In the genomic region with DNA sequence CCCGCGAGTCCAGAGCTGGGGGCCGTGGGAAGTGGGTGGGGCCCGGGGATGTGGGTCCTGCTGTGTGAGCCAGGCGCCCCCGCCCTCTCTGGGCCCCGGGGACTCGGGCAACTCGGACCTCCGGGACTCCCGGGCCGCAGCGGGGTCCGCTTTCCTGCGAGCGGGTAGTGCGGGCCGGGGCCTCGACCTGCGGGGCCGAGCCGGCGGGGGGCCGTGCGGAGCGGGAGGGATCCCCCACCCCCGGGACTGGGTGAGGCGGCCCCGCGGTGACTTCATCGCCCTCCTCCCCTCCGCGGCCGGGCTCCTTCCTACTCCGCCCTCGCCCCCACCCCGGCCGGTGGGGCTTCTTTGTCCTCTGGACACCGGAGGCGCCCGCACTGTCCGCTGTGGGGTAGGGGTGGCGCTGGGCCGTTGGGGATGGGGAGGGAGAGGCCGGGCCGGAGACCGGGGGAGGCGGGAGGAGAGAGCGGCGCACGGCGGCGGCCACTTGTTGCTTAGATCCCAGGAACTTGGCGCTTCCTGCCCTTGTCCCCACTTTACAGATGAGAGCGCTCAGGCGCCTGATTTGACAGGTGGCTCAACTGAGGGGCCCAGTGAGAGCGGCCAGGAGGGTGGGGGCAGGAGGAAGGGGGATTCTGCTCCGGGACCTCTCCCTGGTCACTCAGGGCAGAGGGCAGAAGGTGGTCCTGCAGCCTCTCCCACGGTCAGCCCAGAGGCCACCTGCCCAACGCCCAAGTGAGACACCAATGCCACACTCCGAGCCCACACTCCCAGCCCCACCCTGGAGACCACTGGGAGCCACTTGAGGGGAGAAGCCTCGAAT, we compare ENCODE assay signal across 1 cellular context.
A peak's percentile ranks its signal among the peaks of the same experiment; 100 is the strongest.
TF ChIP-seq lines count a peak whose summit lies in the region.

No MANE protein-coding gene starts in this region.

TF ChIP-seq in HepG2, 621 proteins besides CTCF, POLR2A, EP300 and RAD21 (continued from another document and continues in another):
- TF ChIP-seq ZFP90 (CRISPR knock-in tag; IDR thresholded peaks at IDR 0.05; ENCODE audit: borderline replicate concordance) (peak; percentile 58; the same call in 1 of the 2 replicates), KDM2A (CRISPR knock-in tag; IDR thresholded peaks at IDR 0.05; ENCODE audit: borderline replicate concordance, low read depth) (no peak), SRSF9 (IDR thresholded peaks at IDR 0.05; ENCODE audit: borderline replicate concordance, insufficient read depth, low read depth, low read length, poor library complexity, severe bottlenecking) (no peak), CBX1 (IDR thresholded peaks at IDR 0.05; ENCODE audit: low read depth) (no peak), ESRRA (CRISPR knock-in tag; IDR thresholded peaks at IDR 0.05; ENCODE audit: low read depth) (no peak), ZNF343 (CRISPR knock-in tag; IDR thresholded peaks at IDR 0.05) (peak; percentile 66; the same call in 1 of the 2 replicates), PRPF4 (IDR thresholded peaks at IDR 0.05; ENCODE audit: low read depth, low read length, poor library complexity, severe bottlenecking) (no peak), SALL1 (CRISPR knock-in tag; IDR thresholded peaks at IDR 0.05) (no peak), ZNF230 (CRISPR knock-in tag; IDR thresholded peaks at IDR 0.05) (peak; percentile 51; the same call in 1 of the 2 replicates), WIZ (CRISPR knock-in tag; IDR thresholded peaks at IDR 0.05) (no peak), SRF (IDR thresholded peaks at IDR 0.05; ENCODE audit: low read depth, low read length) (no peak), ZNF615 (CRISPR knock-in tag; IDR thresholded peaks at IDR 0.05; ENCODE audit: borderline replicate concordance) (no peak), ARNT (IDR thresholded peaks at IDR 0.05) (no peak), RNF2 (conservative IDR thresholded peaks at IDR 0.05; ENCODE audit: low read depth) (no peak), HOXA7 (CRISPR knock-in tag; IDR thresholded peaks at IDR 0.05) (no peak)
- TF ChIP-seq, protein P1, sequence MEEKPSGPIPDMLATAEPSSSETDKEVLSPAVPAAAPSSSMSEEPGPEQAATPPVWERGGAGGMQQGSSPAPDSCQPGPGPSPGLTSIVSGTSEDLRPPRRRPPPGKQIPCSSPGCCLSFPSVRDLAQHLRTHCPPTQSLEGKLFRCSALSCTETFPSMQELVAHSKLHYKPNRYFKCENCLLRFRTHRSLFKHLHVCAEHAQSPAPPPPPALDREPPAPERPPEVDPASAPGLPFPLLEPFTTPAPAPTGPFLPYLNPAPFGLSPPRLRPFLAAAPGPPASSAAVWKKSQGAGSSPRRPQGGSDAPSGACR (CRISPR knock-in tag; IDR thresholded peaks at IDR 0.05) = no peak; the same call in 1 of the 2 replicates
- TF ChIP-seq, protein P2, sequence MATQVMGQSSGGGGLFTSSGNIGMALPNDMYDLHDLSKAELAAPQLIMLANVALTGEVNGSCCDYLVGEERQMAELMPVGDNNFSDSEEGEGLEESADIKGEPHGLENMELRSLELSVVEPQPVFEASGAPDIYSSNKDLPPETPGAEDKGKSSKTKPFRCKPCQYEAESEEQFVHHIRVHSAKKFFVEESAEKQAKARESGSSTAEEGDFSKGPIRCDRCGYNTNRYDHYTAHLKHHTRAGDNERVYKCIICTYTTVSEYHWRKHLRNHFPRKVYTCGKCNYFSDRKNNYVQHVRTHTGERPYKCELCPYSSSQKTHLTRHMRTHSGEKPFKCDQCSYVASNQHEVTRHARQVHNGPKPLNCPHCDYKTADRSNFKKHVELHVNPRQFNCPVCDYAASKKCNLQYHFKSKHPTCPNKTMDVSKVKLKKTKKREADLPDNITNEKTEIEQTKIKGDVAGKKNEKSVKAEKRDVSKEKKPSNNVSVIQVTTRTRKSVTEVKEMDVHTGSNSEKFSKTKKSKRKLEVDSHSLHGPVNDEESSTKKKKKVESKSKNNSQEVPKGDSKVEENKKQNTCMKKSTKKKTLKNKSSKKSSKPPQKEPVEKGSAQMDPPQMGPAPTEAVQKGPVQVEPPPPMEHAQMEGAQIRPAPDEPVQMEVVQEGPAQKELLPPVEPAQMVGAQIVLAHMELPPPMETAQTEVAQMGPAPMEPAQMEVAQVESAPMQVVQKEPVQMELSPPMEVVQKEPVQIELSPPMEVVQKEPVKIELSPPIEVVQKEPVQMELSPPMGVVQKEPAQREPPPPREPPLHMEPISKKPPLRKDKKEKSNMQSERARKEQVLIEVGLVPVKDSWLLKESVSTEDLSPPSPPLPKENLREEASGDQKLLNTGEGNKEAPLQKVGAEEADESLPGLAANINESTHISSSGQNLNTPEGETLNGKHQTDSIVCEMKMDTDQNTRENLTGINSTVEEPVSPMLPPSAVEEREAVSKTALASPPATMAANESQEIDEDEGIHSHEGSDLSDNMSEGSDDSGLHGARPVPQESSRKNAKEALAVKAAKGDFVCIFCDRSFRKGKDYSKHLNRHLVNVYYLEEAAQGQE (IDR thresholded peaks at IDR 0.05; ENCODE audit: borderline replicate concordance in 1 of 2, low read depth in 1 of 2, low read length in 2 of 2) = no peak
- TF ChIP-seq, protein P3, sequence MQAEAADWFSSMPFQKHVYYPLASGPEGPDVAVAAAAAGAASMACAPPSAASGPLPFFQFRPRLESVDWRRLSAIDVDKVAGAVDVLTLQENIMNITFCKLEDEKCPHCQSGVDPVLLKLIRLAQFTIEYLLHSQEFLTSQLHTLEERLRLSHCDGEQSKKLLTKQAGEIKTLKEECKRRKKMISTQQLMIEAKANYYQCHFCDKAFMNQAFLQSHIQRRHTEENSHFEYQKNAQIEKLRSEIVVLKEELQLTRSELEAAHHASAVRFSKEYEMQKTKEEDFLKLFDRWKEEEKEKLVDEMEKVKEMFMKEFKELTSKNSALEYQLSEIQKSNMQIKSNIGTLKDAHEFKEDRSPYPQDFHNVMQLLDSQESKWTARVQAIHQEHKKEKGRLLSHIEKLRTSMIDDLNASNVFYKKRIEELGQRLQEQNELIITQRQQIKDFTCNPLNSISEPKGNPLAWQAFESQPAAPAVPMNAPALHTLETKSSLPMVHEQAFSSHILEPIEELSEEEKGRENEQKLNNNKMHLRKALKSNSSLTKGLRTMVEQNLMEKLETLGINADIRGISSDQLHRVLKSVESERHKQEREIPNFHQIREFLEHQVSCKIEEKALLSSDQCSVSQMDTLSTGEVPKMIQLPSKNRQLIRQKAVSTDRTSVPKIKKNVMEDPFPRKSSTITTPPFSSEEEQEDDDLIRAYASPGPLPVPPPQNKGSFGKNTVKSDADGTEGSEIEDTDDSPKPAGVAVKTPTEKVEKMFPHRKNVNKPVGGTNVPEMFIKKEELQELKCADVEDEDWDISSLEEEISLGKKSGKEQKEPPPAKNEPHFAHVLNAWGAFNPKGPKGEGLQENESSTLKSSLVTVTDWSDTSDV (CRISPR knock-in tag; IDR thresholded peaks at IDR 0.05) = no peak
- TF ChIP-seq, protein P4, sequence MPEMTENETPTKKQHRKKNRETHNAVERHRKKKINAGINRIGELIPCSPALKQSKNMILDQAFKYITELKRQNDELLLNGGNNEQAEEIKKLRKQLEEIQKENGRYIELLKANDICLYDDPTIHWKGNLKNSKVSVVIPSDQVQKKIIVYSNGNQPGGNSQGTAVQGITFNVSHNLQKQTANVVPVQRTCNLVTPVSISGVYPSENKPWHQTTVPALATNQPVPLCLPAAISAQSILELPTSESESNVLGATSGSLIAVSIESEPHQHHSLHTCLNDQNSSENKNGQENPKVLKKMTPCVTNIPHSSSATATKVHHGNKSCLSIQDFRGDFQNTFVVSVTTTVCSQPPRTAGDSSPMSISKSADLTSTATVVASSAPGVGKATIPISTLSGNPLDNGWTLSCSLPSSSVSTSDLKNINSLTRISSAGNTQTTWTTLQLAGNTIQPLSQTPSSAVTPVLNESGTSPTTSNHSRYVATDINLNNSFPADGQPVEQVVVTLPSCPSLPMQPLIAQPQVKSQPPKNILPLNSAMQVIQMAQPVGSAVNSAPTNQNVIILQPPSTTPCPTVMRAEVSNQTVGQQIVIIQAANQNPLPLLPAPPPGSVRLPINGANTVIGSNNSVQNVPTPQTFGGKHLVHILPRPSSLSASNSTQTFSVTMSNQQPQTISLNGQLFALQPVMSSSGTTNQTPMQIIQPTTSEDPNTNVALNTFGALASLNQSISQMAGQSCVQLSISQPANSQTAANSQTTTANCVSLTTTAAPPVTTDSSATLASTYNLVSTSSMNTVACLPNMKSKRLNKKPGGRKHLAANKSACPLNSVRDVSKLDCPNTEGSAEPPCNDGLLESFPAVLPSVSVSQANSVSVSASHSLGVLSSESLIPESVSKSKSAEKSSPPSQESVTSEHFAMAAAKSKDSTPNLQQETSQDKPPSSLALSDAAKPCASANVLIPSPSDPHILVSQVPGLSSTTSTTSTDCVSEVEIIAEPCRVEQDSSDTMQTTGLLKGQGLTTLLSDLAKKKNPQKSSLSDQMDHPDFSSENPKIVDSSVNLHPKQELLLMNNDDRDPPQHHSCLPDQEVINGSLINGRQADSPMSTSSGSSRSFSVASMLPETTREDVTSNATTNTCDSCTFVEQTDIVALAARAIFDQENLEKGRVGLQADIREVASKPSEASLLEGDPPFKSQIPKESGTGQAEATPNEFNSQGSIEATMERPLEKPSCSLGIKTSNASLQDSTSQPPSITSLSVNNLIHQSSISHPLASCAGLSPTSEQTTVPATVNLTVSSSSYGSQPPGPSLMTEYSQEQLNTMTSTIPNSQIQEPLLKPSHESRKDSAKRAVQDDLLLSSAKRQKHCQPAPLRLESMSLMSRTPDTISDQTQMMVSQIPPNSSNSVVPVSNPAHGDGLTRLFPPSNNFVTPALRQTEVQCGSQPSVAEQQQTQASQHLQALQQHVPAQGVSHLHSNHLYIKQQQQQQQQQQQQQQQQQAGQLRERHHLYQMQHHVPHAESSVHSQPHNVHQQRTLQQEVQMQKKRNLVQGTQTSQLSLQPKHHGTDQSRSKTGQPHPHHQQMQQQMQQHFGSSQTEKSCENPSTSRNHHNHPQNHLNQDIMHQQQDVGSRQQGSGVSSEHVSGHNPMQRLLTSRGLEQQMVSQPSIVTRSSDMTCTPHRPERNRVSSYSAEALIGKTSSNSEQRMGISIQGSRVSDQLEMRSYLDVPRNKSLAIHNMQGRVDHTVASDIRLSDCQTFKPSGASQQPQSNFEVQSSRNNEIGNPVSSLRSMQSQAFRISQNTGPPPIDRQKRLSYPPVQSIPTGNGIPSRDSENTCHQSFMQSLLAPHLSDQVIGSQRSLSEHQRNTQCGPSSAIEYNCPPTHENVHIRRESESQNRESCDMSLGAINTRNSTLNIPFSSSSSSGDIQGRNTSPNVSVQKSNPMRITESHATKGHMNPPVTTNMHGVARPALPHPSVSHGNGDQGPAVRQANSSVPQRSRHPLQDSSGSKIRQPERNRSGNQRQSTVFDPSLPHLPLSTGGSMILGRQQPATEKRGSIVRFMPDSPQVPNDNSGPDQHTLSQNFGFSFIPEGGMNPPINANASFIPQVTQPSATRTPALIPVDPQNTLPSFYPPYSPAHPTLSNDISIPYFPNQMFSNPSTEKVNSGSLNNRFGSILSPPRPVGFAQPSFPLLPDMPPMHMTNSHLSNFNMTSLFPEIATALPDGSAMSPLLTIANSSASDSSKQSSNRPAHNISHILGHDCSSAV (CRISPR knock-in tag; IDR thresholded peaks at IDR 0.05; ENCODE audit: borderline replicate concordance) = no peak
- TF ChIP-seq, protein P5, sequence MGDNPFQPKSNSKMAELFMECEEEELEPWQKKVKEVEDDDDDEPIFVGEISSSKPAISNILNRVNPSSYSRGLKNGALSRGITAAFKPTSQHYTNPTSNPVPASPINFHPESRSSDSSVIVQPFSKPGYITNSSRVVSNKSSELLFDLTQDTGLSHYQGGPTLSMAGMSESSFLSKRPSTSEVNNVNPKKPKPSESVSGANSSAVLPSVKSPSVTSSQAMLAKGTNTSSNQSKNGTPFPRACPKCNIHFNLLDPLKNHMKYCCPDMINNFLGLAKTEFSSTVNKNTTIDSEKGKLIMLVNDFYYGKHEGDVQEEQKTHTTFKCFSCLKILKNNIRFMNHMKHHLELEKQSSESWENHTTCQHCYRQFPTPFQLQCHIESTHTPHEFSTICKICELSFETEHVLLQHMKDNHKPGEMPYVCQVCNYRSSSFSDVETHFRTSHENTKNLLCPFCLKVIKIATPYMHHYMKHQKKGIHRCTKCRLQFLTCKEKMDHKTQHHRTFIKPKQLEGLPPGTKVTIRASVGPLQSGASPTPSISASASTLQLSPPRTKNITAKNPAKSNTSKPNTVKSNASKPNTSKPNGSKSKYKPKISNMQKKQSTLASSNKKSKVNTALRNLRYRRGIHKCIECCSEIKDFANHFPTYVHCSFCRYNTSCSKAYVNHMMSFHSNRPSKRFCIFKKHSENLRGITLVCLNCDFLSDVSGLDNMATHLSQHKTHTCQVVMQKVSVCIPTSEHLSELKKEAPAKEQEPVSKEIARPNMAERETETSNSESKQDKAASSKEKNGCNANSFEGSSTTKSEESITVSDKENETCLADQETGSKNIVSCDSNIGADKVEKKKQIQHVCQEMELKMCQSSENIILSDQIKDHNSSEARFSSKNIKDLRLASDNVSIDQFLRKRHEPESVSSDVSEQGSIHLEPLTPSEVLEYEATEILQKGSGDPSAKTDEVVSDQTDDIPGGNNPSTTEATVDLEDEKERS (CRISPR knock-in tag; IDR thresholded peaks at IDR 0.05) = no peak
- TF ChIP-seq, protein P6, sequence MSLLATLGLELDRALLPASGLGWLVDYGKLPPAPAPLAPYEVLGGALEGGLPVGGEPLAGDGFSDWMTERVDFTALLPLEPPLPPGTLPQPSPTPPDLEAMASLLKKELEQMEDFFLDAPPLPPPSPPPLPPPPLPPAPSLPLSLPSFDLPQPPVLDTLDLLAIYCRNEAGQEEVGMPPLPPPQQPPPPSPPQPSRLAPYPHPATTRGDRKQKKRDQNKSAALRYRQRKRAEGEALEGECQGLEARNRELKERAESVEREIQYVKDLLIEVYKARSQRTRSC (CRISPR knock-in tag; IDR thresholded peaks at IDR 0.05; ENCODE audit: low read depth) = no peak
- TF ChIP-seq, protein P7, sequence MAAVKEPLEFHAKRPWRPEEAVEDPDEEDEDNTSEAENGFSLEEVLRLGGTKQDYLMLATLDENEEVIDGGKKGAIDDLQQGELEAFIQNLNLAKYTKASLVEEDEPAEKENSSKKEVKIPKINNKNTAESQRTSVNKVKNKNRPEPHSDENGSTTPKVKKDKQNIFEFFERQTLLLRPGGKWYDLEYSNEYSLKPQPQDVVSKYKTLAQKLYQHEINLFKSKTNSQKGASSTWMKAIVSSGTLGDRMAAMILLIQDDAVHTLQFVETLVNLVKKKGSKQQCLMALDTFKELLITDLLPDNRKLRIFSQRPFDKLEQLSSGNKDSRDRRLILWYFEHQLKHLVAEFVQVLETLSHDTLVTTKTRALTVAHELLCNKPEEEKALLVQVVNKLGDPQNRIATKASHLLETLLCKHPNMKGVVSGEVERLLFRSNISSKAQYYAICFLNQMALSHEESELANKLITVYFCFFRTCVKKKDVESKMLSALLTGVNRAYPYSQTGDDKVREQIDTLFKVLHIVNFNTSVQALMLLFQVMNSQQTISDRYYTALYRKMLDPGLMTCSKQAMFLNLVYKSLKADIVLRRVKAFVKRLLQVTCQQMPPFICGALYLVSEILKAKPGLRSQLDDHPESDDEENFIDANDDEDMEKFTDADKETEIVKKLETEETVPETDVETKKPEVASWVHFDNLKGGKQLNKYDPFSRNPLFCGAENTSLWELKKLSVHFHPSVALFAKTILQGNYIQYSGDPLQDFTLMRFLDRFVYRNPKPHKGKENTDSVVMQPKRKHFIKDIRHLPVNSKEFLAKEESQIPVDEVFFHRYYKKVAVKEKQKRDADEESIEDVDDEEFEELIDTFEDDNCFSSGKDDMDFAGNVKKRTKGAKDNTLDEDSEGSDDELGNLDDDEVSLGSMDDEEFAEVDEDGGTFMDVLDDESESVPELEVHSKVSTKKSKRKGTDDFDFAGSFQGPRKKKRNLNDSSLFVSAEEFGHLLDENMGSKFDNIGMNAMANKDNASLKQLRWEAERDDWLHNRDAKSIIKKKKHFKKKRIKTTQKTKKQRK (IDR thresholded peaks at IDR 0.05; ENCODE audit: low read length) = no peak
